Comparison of ENCODE assay signal across 1 cellular context in genomic region chr2:165070089-165070488, GRCh38.
TF ChIP-seq lines count a peak whose summit lies in the region.

No MANE protein-coding gene starts in this region.

TF ChIP-seq in GM23338, 12 proteins besides CTCF, POLR2A, EP300 and RAD21 (continued from another document):
- no peak for TF ChIP-seq JUNB (IDR thresholded peaks at IDR 0.05; ENCODE audit: unreplicated experiment)
